30 cellular contexts compared by ENCODE assay signal in the genomic region with DNA sequence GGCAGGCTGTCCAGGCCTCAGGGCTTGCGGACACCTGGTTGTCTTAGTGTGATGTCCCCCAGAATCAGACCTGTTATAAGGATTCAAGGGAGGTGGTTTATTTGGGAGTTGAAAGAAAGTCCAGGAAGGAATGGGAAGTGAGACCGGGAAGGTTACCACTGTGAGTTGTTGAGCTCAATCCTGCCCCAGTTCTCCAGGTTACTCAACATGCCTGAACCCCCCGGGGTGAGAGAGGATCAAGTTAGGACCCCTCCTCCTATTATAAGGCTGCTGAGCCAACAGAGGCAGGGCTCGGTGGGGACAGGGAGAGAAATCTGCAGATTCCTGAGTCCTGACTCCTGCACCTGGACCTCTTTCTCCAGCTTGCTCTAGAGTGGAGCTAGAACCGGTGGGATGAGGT.
"Had no signal": no experiment of that assay in that cellular context is flagged by ENCODE, and none has a peak within 500 bp of the region (broad histone marks: within the 10 kb centered on the region; RNA-seq: fewer than 3 reads in every experiment).

No MANE protein-coding gene starts in this region.

- H3K36me3 ChIP-seq: adrenal gland, breast epithelium had no signal

- H3K27me3 ChIP-seq: adrenal gland had no signal

- FAIRE-seq: TTC549 had no signal

- H3K36me3 Mint-ChIP-seq: activated CD4-positive, alpha-beta memory T cell treated with anti-CD3 and anti-CD28 coated beads for 36 hours; activated naive CD8-positive, alpha-beta T cell treated with anti-CD3 and anti-CD28 coated beads, Interleukin-2, amount 10 ng/mL, durations not matched to agents 7 days and 5 days; T-cell had no signal

- H3K4me3 Mint-ChIP-seq: activated CD4-positive, alpha-beta memory T cell treated with anti-CD3 and anti-CD28 coated beads for 36 hours; activated CD4-positive, alpha-beta T cell treated with anti-CD3 and anti-CD28 coated beads, Interleukin-2, amount 10 ng/mL, durations not matched to agents 7 days and 5 days; activated naive CD8-positive, alpha-beta T cell treated with anti-CD3 and anti-CD28 coated beads, Interleukin-2, amount 10 ng/mL, durations not matched to agents 7 days and 5 days; activated T-helper 17 cell treated with anti-CD3 and anti-CD28 coated beads, Interleukin-2, amount 50 U/mL, for 72 hours; T-cell had no signal

- H3K4me1 Mint-ChIP-seq: activated CD4-positive, alpha-beta T cell treated with anti-CD3 and anti-CD28 coated beads, Interleukin-2, amount 10 ng/mL, durations not matched to agents 7 days and 5 days; activated T-helper 17 cell treated with anti-CD3 and anti-CD28 coated beads, Interleukin-2, amount 50 U/mL, for 72 hours; T-cell had no signal

- ATAC-seq: activated T-helper 17 cell treated with anti-CD3 and anti-CD28 coated beads, Interleukin-2, amount 50 U/mL, for 72 hours; Panc1; Right ventricle myocardium inferior; T-cell had no signal

- H3K27ac ChIP-seq: adrenal gland, breast epithelium, SK-N-MC had no signal

- DNase-seq: activated CD4-positive, alpha-beta memory T cell treated with anti-CD3 and anti-CD28 coated beads for 36 hours; activated CD4-positive, alpha-beta T cell treated with anti-CD3 and anti-CD28 coated beads, Interleukin-2, amount 10 ng/mL, durations not matched to agents 7 days and 5 days; activated CD4-positive, CD25-positive, alpha-beta regulatory T cell; activated CD8-positive, alpha-beta memory T cell treated with anti-CD3 and anti-CD28 coated beads for 24 hours; activated gamma-delta T cell; activated naive CD4-positive, alpha-beta T cell treated with anti-CD3 and anti-CD28 coated beads, Interleukin-2, amount 50 U/mL, for 16 hours; activated naive CD8-positive, alpha-beta T cell treated with anti-CD3 and anti-CD28 coated beads, Interleukin-2, amount 10 ng/mL, durations not matched to agents 7 days and 5 days; activated T-cell treated with anti-CD3 and anti-CD28 coated beads for 4 hours; activated T-cell treated with anti-CD3 and anti-CD28 coated beads, Interleukin-2, amount 50 U/mL, for 48 hours; adrenal gland; aorta; caudate nucleus; NCI-H1048; NCI-H146; NCI-H187 treated with DMSO at 0.1 percent for 48 hours; NCI-H2081 treated with DMSO at 0.1 percent for 48 hours; NCI-H345; NCI-H510A; NK-92 treated with Interleukin-12 subunit alpha and Interleukin-12 subunit beta, amount 100 ng/mL, for 24 hours; OCI-M1; RPMI8226; T-cell; T-helper 2 cell; T1000 had no signal

- H3K9me3 ChIP-seq: adrenal gland, breast epithelium had no signal

- H3K4me1 ChIP-seq: adrenal gland, breast epithelium had no signal

- H3K4me3 ChIP-seq: adrenal gland, breast epithelium, SK-N-MC had no signal

- H3K9me3 Mint-ChIP-seq: activated CD4-positive, alpha-beta memory T cell treated with anti-CD3 and anti-CD28 coated beads for 36 hours; activated CD4-positive, alpha-beta T cell treated with anti-CD3 and anti-CD28 coated beads, Interleukin-2, amount 10 ng/mL, durations not matched to agents 7 days and 5 days; activated naive CD8-positive, alpha-beta T cell treated with anti-CD3 and anti-CD28 coated beads, Interleukin-2, amount 10 ng/mL, durations not matched to agents 7 days and 5 days; activated T-helper 17 cell treated with anti-CD3 and anti-CD28 coated beads, Interleukin-2, amount 50 U/mL, for 72 hours; T-cell had no signal

- H3K27ac Mint-ChIP-seq: activated CD4-positive, alpha-beta memory T cell treated with anti-CD3 and anti-CD28 coated beads for 36 hours; activated CD4-positive, alpha-beta T cell treated with anti-CD3 and anti-CD28 coated beads, Interleukin-2, amount 10 ng/mL, durations not matched to agents 7 days and 5 days; activated naive CD8-positive, alpha-beta T cell treated with anti-CD3 and anti-CD28 coated beads, Interleukin-2, amount 10 ng/mL, durations not matched to agents 7 days and 5 days; activated T-helper 17 cell treated with anti-CD3 and anti-CD28 coated beads, Interleukin-2, amount 50 U/mL, for 72 hours; T-cell had no signal
